In genomic region chrX:151396042-151396826, GRCh38 we compare ENCODE assay signal across 8 cellular contexts. TPM values are rescaled to one million over a fixed set of nuclear protein-coding genes. Genes with fewer than 3 reads are reported as not detected.
A peak's percentile ranks its signal among the peaks of the same experiment; 100 is the strongest.
DNase-seq lines count a peak whose midpoint lies in the region; ATAC-seq and TF ChIP-seq lines count a peak whose summit lies in the region.

No MANE protein-coding gene starts in this region.

- peaks cover 59% of the 10 kb centered on the region for H3K4me1 Mint-ChIP-seq in activated CD8-positive, alpha-beta T cell treated with anti-CD3 and anti-CD28 coated beads, Interleukin-2, amount 10 ng/mL, durations not matched to agents 7 days and 5 days (ENCODE audit: low read depth)

- H3K27me3 Mint-ChIP-seq in activated CD8-positive, alpha-beta T cell treated with anti-CD3 and anti-CD28 coated beads, Interleukin-2, amount 10 ng/mL, durations not matched to agents 7 days and 5 days (ENCODE audit: low read depth): no peaks in the 10 kb centered on the region

- no peak for TF ChIP-seq POLR2A in thyroid gland (IDR thresholded peaks at IDR 0.05)

- H3K4me3 ChIP-seq in epithelial cell of proximal tubule (ENCODE audit: low read depth, low read length) (peak overlapping the region; percentile 61), thyroid gland (replicated peaks in 1 of 3) (peak overlapping the region in 1 of 3 donors; percentile 58)

- intact Hi-C loops in thyroid gland (cut with DNase I): no loop called here

- H3K9me3 ChIP-seq in thyroid gland: no peaks in the 10 kb centered on the region

- peak; percentile 41 to 81 for DNase-seq in SHP77 (lab: John Stamatoyannopoulos, UW)
- DNase-seq in SHP77 treated with DMSO at 0.1 percent for 48 hours (lab: John Stamatoyannopoulos, UW): no peak
- peak; percentile 77 for DNase-seq in NCI-H2196 (lab: John Stamatoyannopoulos, UW; ENCODE audit: unreplicated experiment)
- peak; percentile 49 for DNase-seq in activated CD8-positive, alpha-beta T cell treated with anti-CD3 and anti-CD28 coated beads, Interleukin-2, amount 10 ng/mL, durations not matched to agents 7 days and 5 days
- DNase-seq in epithelial cell of proximal tubule (ENCODE audit: low read depth): peak; percentile 45
- peak; percentile 91 for DNase-seq in myocyte (ENCODE audit: low read depth)
- DNase-seq in thyroid gland: peak; percentile 12 to 27

- peak overlapping the region; percentile 82 for H3K4me3 Mint-ChIP-seq in activated CD8-positive, alpha-beta T cell treated with anti-CD3 and anti-CD28 coated beads, Interleukin-2, amount 10 ng/mL, durations not matched to agents 7 days and 5 days

- 25 to 28% methylated on average over 13 to 20 of the region's 20 CpGs for WGBS in thyroid gland, 2 donors

- POLR2A ChIA-PET in activated CD8-positive, alpha-beta T cell treated with anti-CD3 and anti-CD28 coated beads, Interleukin-2, amount 10 ng/mL, durations not matched to agents 7 days and 5 days (lab: Charles Lee): interaction anchor here (0.6 to 1.9 kb wide), 4 partner anchors 13 to 414 kb away, joined by 3 to 4 read pairs (median 3); partner anchors contain the start of gene HMGB3

- no peaks in the 10 kb centered on the region for H3K36me3 ChIP-seq in thyroid gland

- peak overlapping the region; percentile 95 for H3K27ac Mint-ChIP-seq in activated CD8-positive, alpha-beta T cell treated with anti-CD3 and anti-CD28 coated beads, Interleukin-2, amount 10 ng/mL, durations not matched to agents 7 days and 5 days

- H3K36me3 Mint-ChIP-seq in activated CD8-positive, alpha-beta T cell treated with anti-CD3 and anti-CD28 coated beads, Interleukin-2, amount 10 ng/mL, durations not matched to agents 7 days and 5 days (ENCODE audit: low read depth): peaks cover 17% of the 10 kb centered on the region

- H3K27ac ChIP-seq in thyroid gland: peak overlapping the region; percentile 85 to 91 (median 87)

- peaks cover 0 to 6% of the 10 kb centered on the region in 2 donors for H3K4me1 ChIP-seq in thyroid gland

- H3K27me3 ChIP-seq in thyroid gland: no peaks in the 10 kb centered on the region

- no peak for TF ChIP-seq CTCF in epithelial cell of proximal tubule (conservative IDR thresholded peaks at IDR 0.05; ENCODE audit: low read depth, low read length)
- no peak for TF ChIP-seq CTCF in thyroid gland (IDR thresholded peaks at IDR 0.05)

- H3K9me3 Mint-ChIP-seq in activated CD8-positive, alpha-beta T cell treated with anti-CD3 and anti-CD28 coated beads, Interleukin-2, amount 10 ng/mL, durations not matched to agents 7 days and 5 days (ENCODE audit: insufficient read depth): no peaks in the 10 kb centered on the region

- ATAC-seq in HG02870 (IDR thresholded peaks at IDR 0.05; ENCODE audit: unreplicated experiment): peak; percentile 28
- peak; percentile 16 for ATAC-seq in activated CD8-positive, alpha-beta T cell treated with anti-CD3 and anti-CD28 coated beads, Interleukin-2, amount 10 ng/mL, durations not matched to agents 7 days and 5 days

- CTCF ChIA-PET in activated CD8-positive, alpha-beta T cell treated with anti-CD3 and anti-CD28 coated beads, Interleukin-2, amount 10 ng/mL, durations not matched to agents 7 days and 5 days (lab: Charles Lee): interaction anchor here (1.0 kb wide), 1 partner anchor 36 kb away, joined by 3 read pairs; no protein-coding TSS in a partner anchor

RNA-seq across cellular contexts. Expression of gene VMA21, which starts 0.8 kb away (rescaled TPM):
- total RNA-seq in activated CD8-positive, alpha-beta T cell treated with anti-CD3 and anti-CD28 coated beads, Interleukin-2, amount 10 ng/mL, durations not matched to agents 7 days and 5 days: 10 to 100 TPM; 38.4 to 42.7 TPM
- total RNA-seq in epithelial cell of proximal tubule (27.0 and 43.6 TPM in 2 replicates), myocyte (44.5 and 51.1 TPM in 2 replicates), thyroid gland (10 to 100 TPM; 39.4 to 55.3 (median 49.0) TPM)
- 24.6 TPM for polyA plus RNA-seq in myocyte (2012)
